In genomic region chr7:20395094-20395493, GRCh38 we compare ENCODE assay signal across 24 cellular contexts.
DNase-seq lines count a peak whose midpoint lies in the region; ATAC-seq and TF ChIP-seq lines count a peak whose summit lies in the region.
"Had no signal": no experiment of that assay in that cellular context is flagged by ENCODE, and none has a peak within 500 bp of the region (broad histone marks: within the 10 kb centered on the region; RNA-seq: fewer than 3 reads in every experiment).

No MANE protein-coding gene starts in this region.

- H3K27me3 ChIP-seq in A673 (replicated peaks; ENCODE audit: insufficient read depth, low read depth, low read length, poor library complexity) (no peaks in the 10 kb centered on the region), RWPE2 (ENCODE audit: insufficient read depth, poor library complexity, severe bottlenecking) (no peaks in the 10 kb centered on the region)
- H3K27me3 ChIP-seq: heart left ventricle, neutrophil had no signal

- no TSS peak for BruUV-seq in A673 (replicated peaks; lab: Mats Ljungman, UMichigan)

- no peaks in the 10 kb centered on the region for H3K36me3 ChIP-seq in A673 (ENCODE audit: insufficient read depth, low read length, poor library complexity, severe bottlenecking)
- H3K36me3 ChIP-seq in RWPE2 (ENCODE audit: low read depth) = peaks cover 65% of the 10 kb centered on the region
- H3K36me3 ChIP-seq: left ventricle myocardium inferior, neutrophil had no signal

- TF ChIP-seq CTCF in A673 (conservative IDR thresholded peaks at IDR 0.05; ENCODE audit: low read depth, low read length) = no peak
- no peak for TF ChIP-seq CTCF in RWPE2 (IDR thresholded peaks at IDR 0.05; ENCODE audit: poor library complexity, severe bottlenecking)
- no peak for TF ChIP-seq CTCF in GM13976 (IDR thresholded peaks at IDR 0.05; ENCODE audit: borderline replicate concordance, control extremely low read depth, extremely low read depth, insufficient read depth, missing control alignments)

- H3K27ac ChIP-seq in A673 (ENCODE audit: low read depth, low read length, poor library complexity, severe bottlenecking) (no peak overlapping the region), RWPE2 (ENCODE audit: poor library complexity, severe bottlenecking) (peak overlapping the region; percentile 15), epithelial cell of prostate (peak overlapping the region; percentile 75)
- H3K27ac ChIP-seq: heart left ventricle, left ventricle myocardium inferior, WERI-Rb-1 had no signal

- intact Hi-C loops in A673 (cut with micrococcal nuclease; ENCODE audit: unreplicated experiment) = no loop called here

- H3K4me3 ChIP-seq in A673 (ENCODE audit: low read depth, low read length, poor library complexity, severe bottlenecking) = no peak overlapping the region
- H3K4me3 ChIP-seq in RWPE2 (ENCODE audit: severe bottlenecking) = no peak overlapping the region
- H3K4me3 ChIP-seq: heart left ventricle, left ventricle myocardium inferior had no signal

- H3K4me1 ChIP-seq in A673 (ENCODE audit: insufficient read depth, low read length, poor library complexity, severe bottlenecking) = no peaks in the 10 kb centered on the region
- peaks cover 15% of the 10 kb centered on the region for H3K4me1 ChIP-seq in RWPE2 (ENCODE audit: insufficient read depth, poor library complexity, severe bottlenecking)
- H3K4me1 ChIP-seq: heart left ventricle, left ventricle myocardium inferior had no signal

- no peaks in the 10 kb centered on the region for H3K9me3 ChIP-seq in A673 (ENCODE audit: low read depth, low read length, poor library complexity, severe bottlenecking)
- no peaks in the 10 kb centered on the region for H3K9me3 ChIP-seq in RWPE2 (ENCODE audit: severe bottlenecking)
- H3K9me3 ChIP-seq: heart left ventricle, left ventricle myocardium inferior, neutrophil had no signal

- CTCF ChIA-PET in A673 (lab: Charles Lee) = interaction anchor here (0.6 kb wide), 1 partner anchor 1744 kb away, joined by 3 read pairs; no protein-coding TSS in a partner anchor

- peak; percentile 56 for DNase-seq in A673 (ENCODE audit: low spot score)
- peak; percentile 97 for DNase-seq in HS-5 (ENCODE audit: low read depth)
- no peak for DNase-seq in RWPE2 (ENCODE audit: low spot score)
- no peak for DNase-seq in epithelial cell of prostate (ENCODE audit: low read depth, low spot score)
- no peak for DNase-seq in GM13976 (ENCODE audit: low spot score)
- DNase-seq in NCI-H748 treated with DMSO at 0.1 percent for 48 hours (lab: John Stamatoyannopoulos, UW) = no peak
- DNase-seq in amygdala (lab: John Stamatoyannopoulos, UW) = no peak
- DNase-seq: activated CD4-positive, alpha-beta T cell treated with anti-CD3 and anti-CD28 coated beads, Interleukin-2, amount 50 U/mL, for 48 hours; activated naive CD4-positive, alpha-beta T cell treated with Interleukin-2 at 50 U/mL for 16 hours; activated T-cell treated with anti-CD3 and anti-CD28 coated beads for 4 hours; aorta; C1 segment of cervical spinal cord; effector CD4-positive, alpha-beta T cell; heart left ventricle; Karpas-422; left ventricle myocardium inferior; NCI-H1436; NCI-H2171; NCI-H774; stimulated activated CD8-positive, alpha-beta memory T cell treated with anti-CD3 and anti-CD28 coated beads, Interleukin-4, amount 100 ng/mL, for 48 hours; T-cell; WERI-Rb-1 had no signal

- POLR2A ChIA-PET in A673 (lab: Charles Lee; ENCODE audit: low non-redundant PET) = no interaction called here

- in situ Hi-C loops in GM13976 (cut with MboI; ENCODE audit: low sequenced_read_pairs, unreplicated experiment) = no loop called here

- peak; percentile 78 for ATAC-seq in RWPE2 (ENCODE audit: low read depth)
- ATAC-seq in GM21447 (IDR thresholded peaks at IDR 0.05; ENCODE audit: unreplicated experiment) = no peak
- ATAC-seq: heart left ventricle, T-cell had no signal

Comparison
In these comparisons a context has a peak if more than half of its experiments do, and no peak if none do; other contexts are left out.
1. DNase-seq: peak in A673 (single experiment) and HS-5 (single experiment); none in RWPE2 (single experiment), epithelial cell of prostate (single experiment), GM13976 (single experiment), NCI-H748 treated with DMSO at 0.1 percent for 48 hours (single experiment) and amygdala (0 of 56).